In genomic region chr14:24233538-24233866, GRCh38 we compare ENCODE assay signal across 8 cellular contexts. TPM values are rescaled to one million over a fixed set of nuclear protein-coding genes. Genes with fewer than 3 reads are reported as not detected.
A peak's percentile ranks its signal among the peaks of the same experiment; 100 is the strongest.
DNase-seq lines count a peak whose midpoint lies in the region; ATAC-seq, FAIRE-seq and TF ChIP-seq lines count a peak whose summit lies in the region.

No MANE protein-coding gene starts in this region.

- peaks cover 71% of the 10 kb centered on the region for H3K36me3 Mint-ChIP-seq in activated T-helper 17 cell treated with anti-CD3 and anti-CD28 coated beads, Interleukin-2, amount 50 U/mL, for 72 hours (ENCODE audit: low read depth)

- FAIRE-seq in kidney (lab: Jason Lieb, UNC), result no peak

- H3K36me3 ChIP-seq in kidney (ENCODE audit: control insufficient read depth in 1 of 2, insufficient read depth in 2 of 2, low read length in 2 of 2) (peaks cover 21 to 25% of the 10 kb centered on the region in 2 donors), thoracic aorta (peaks cover 26% of the 10 kb centered on the region)

- peak overlapping the region; percentile 85 for H3K27ac Mint-ChIP-seq in activated T-helper 17 cell treated with anti-CD3 and anti-CD28 coated beads, Interleukin-2, amount 50 U/mL, for 72 hours

- H3K27me3 Mint-ChIP-seq in activated T-helper 17 cell treated with anti-CD3 and anti-CD28 coated beads, Interleukin-2, amount 50 U/mL, for 72 hours, result no peaks in the 10 kb centered on the region

- intact Hi-C loops in kidney (cut with DNase I), result no loop called here

- TF ChIP-seq CTCF in kidney (IDR thresholded peaks at IDR 0.05; ENCODE audit: borderline replicate concordance, extremely low read depth, insufficient read depth) (no peak), thoracic aorta (IDR thresholded peaks at IDR 0.05) (no peak)

- no peak overlapping the region for H3K27ac ChIP-seq in kidney (ENCODE audit: low read depth in 2 of 2, low read length in 2 of 2)
- peak overlapping the region; percentile 81 to 82 for H3K27ac ChIP-seq in thoracic aorta

- peaks cover 13 to 25% of the 10 kb centered on the region in 2 donors for H3K4me1 ChIP-seq in kidney (ENCODE audit: control insufficient read depth in 1 of 2, insufficient read depth in 1 of 2, low read depth in 1 of 2, low read length in 2 of 2)
- peaks cover 12 to 35% of the 10 kb centered on the region in 2 donors for H3K4me1 ChIP-seq in thoracic aorta (ENCODE audit: control insufficient read depth in 1 of 2, low read depth in 2 of 2)

- peak overlapping the region; percentile 84 to 92 for H3K9ac ChIP-seq in kidney (ENCODE audit: low read length in 2 of 2)

- no peak for ATAC-seq in activated T-helper 17 cell treated with anti-CD3 and anti-CD28 coated beads, Interleukin-2, amount 50 U/mL, for 72 hours (replicated peaks)
- ATAC-seq in thoracic aorta (ENCODE audit: insufficient number of reproducible peaks, low FRiP score, low read depth), result no peak
- ATAC-seq in GM18858 (IDR thresholded peaks at IDR 0.05; ENCODE audit: unreplicated experiment), result no peak

- H3K27me3 ChIP-seq in thoracic aorta (replicated peaks; ENCODE audit: insufficient read depth), result no peaks in the 10 kb centered on the region

- peak; percentile 34 for DNase-seq in activated CD4-positive, alpha-beta T cell treated with anti-CD3 and anti-CD28 coated beads for 48 hours
- DNase-seq in activated CD4-positive, alpha-beta T cell treated with anti-CD3 and anti-CD28 coated beads, Interleukin-2, amount 50 U/mL, for 4 hours, result no peak
- DNase-seq in kidney, result no peak
- no peak for DNase-seq in thoracic aorta (ENCODE audit: low spot score)
- no peak for DNase-seq in NCI-H82 (lab: John Stamatoyannopoulos, UW)
- DNase-seq in hepatic stellate cell (ENCODE audit: low spot score), result no peak

- H3K4me3 ChIP-seq in kidney (ENCODE audit: low read length in 2 of 2) (peak overlapping the region; percentile 86 to 96), thoracic aorta (peak overlapping the region; percentile 74)

- H3K9me3 ChIP-seq in kidney (ENCODE audit: control insufficient read depth in 1 of 2, low read length in 2 of 2), result no peaks in the 10 kb centered on the region
- no peaks in the 10 kb centered on the region for H3K9me3 ChIP-seq in thoracic aorta

- no peaks in the 10 kb centered on the region for H3K9me3 Mint-ChIP-seq in activated T-helper 17 cell treated with anti-CD3 and anti-CD28 coated beads, Interleukin-2, amount 50 U/mL, for 72 hours

- H3K4me3 Mint-ChIP-seq in activated T-helper 17 cell treated with anti-CD3 and anti-CD28 coated beads, Interleukin-2, amount 50 U/mL, for 72 hours, result peak overlapping the region; percentile 84

- peaks cover 36% of the 10 kb centered on the region for H3K4me1 Mint-ChIP-seq in activated T-helper 17 cell treated with anti-CD3 and anti-CD28 coated beads, Interleukin-2, amount 50 U/mL, for 72 hours

RNA-seq across cellular contexts. Expression of gene GMPR2, which starts 0.8 kb away (rescaled TPM):
- 10 to 100 TPM; 73.2 to 85.0 TPM for total RNA-seq in activated T-helper 17 cell treated with anti-CD3 and anti-CD28 coated beads, Interleukin-2, amount 50 U/mL, for 72 hours
- total RNA-seq in kidney (75.0 TPM), thoracic aorta (10 to 100 TPM; 39.2 to 51.3 TPM)
- polyA plus RNA-seq in kidney (ENCODE audit: insufficient read depth, low read depth, low replicate concordance), result 92.5 TPM

RNA-seq across cellular contexts. Expression of gene NEDD8, which starts 1.3 kb away (rescaled TPM):
- total RNA-seq in activated T-helper 17 cell treated with anti-CD3 and anti-CD28 coated beads, Interleukin-2, amount 50 U/mL, for 72 hours, result 100 to 1,000 TPM; 128 to 243 TPM
- total RNA-seq in kidney, result 145 TPM
- 439 TPM for polyA plus RNA-seq in kidney (ENCODE audit: insufficient read depth, low read depth, low replicate concordance)
- 10 to 100 TPM; 76.0 to 91.4 TPM for total RNA-seq in thoracic aorta

RNA-seq across cellular contexts. Expression of gene TINF2, which starts 8.9 kb away (rescaled TPM):
- total RNA-seq in activated T-helper 17 cell treated with anti-CD3 and anti-CD28 coated beads, Interleukin-2, amount 50 U/mL, for 72 hours, result 10 to 100 TPM; 61.4 to 76.4 TPM
- total RNA-seq in kidney, result 99.4 TPM
- polyA plus RNA-seq in kidney (ENCODE audit: insufficient read depth, low read depth, low replicate concordance), result 57.0 TPM
- total RNA-seq in thoracic aorta, result 10 to 100 TPM; 52.4 to 83.5 TPM

RNA-seq across cellular contexts. Expression of gene MDP1, which starts 17.6 kb away (rescaled TPM):
- 1 to 10 TPM; 4.0 to 7.1 TPM for total RNA-seq in activated T-helper 17 cell treated with anti-CD3 and anti-CD28 coated beads, Interleukin-2, amount 50 U/mL, for 72 hours
- total RNA-seq in kidney, result 22.8 TPM
- polyA plus RNA-seq in kidney (ENCODE audit: insufficient read depth, low read depth, low replicate concordance), result 55.4 TPM
- 10 to 100 TPM; 15.7 to 24.0 TPM for total RNA-seq in thoracic aorta

RNA-seq across cellular contexts. Expression of gene CHMP4A, which starts 20.2 kb away (rescaled TPM):
- total RNA-seq in activated T-helper 17 cell treated with anti-CD3 and anti-CD28 coated beads, Interleukin-2, amount 50 U/mL, for 72 hours, result 10 to 100 TPM; 62.8 to 69.8 TPM
- total RNA-seq in kidney, result 65.1 TPM
- polyA plus RNA-seq in kidney (ENCODE audit: insufficient read depth, low read depth, low replicate concordance), result 72.2 TPM
- 10 to 100 TPM; 33.4 to 58.3 TPM for total RNA-seq in thoracic aorta

Comparison
In these comparisons a context has a peak if more than half of its experiments do, and no peak if none do; other contexts are left out.
1. H3K27ac ChIP-seq: peak in thoracic aorta (2 of 2); none in kidney (0 of 2).